In the genomic region with DNA sequence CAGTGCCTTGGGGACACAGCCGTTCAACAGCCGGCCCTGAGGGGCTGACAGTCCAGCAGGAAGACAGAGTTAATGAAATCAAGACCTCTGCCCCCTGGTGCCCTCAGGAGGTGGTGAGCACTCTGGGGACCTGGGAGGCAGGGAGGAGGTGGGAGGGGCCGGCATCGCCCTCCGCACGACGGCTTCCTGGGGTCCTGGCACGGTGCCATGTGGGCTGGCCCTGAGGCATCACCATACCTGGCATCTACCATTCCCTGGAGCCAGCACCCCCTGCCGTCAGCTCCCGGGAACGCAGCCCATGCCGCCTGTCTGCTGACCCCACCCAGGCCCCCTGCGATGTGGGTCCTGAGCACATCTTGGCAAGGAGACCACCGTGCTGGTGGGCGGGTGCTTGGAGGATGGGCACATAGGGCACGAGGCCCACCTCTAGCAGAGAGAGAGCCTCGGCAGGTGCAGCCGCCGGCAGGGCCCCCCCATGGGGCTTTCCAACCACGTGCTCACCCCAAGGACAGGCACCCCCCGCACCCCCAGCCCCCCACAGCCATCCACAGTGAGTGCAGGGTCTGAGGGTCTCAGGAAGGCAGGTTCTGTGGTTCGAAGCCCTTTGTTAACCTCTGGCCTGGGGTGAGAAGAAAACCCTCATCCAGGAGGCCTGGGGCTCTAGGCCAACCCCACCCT, we compare ENCODE assay signal across 1 cellular context.
TF ChIP-seq lines count a peak whose summit lies in the region.

No MANE protein-coding gene starts in this region.

TF ChIP-seq in HepG2, 621 proteins besides CTCF, POLR2A, EP300 and RAD21 (continued from another document and continues in another):
- TF ChIP-seq LRRFIP1 (CRISPR knock-in tag; conservative IDR thresholded peaks at IDR 0.05) (peak; percentile 64; the same call in 1 of the 2 replicates), TAF1 (CRISPR knock-in tag; IDR thresholded peaks at IDR 0.05) (no peak), ZNF333 (CRISPR knock-in tag; IDR thresholded peaks at IDR 0.05; ENCODE audit: borderline replicate concordance) (0 out of 2 replicates have a peak, but pooled peaks have one; percentile 37), PRDM10 (CRISPR knock-in tag; IDR thresholded peaks at IDR 0.05; ENCODE audit: low read depth) (0 out of 2 replicates have a peak, but pooled peaks have one; percentile 3), ZC3H4 (CRISPR knock-in tag; IDR thresholded peaks at IDR 0.05; ENCODE audit: borderline replicate concordance) (0 out of 2 replicates have a peak, but pooled peaks have one; percentile 63), ZNF12 (CRISPR knock-in tag; IDR thresholded peaks at IDR 0.05) (0 out of 2 replicates have a peak, but pooled peaks have one; percentile 18), ZNF747 (CRISPR knock-in tag; IDR thresholded peaks at IDR 0.05; ENCODE audit: borderline replicate concordance) (no peak), ZBTB49 (CRISPR knock-in tag; IDR thresholded peaks at IDR 0.05; ENCODE audit: borderline replicate concordance) (no peak), EEA1 (CRISPR knock-in tag; IDR thresholded peaks at IDR 0.05; ENCODE audit: borderline replicate concordance) (0 out of 2 replicates have a peak, but pooled peaks have one; percentile 69), DZIP1 (CRISPR knock-in tag; IDR thresholded peaks at IDR 0.05) (0 out of 2 replicates have a peak, but pooled peaks have one; percentile 29), ZNF598 (CRISPR knock-in tag; IDR thresholded peaks at IDR 0.05; ENCODE audit: borderline replicate concordance) (no peak), CBX5 (CRISPR knock-in tag; IDR thresholded peaks at IDR 0.05; ENCODE audit: borderline replicate concordance) (peak; percentile 79; the same call in 1 of the 2 replicates), ZNF678 (CRISPR knock-in tag; IDR thresholded peaks at IDR 0.05) (0 out of 2 replicates have a peak, but pooled peaks have one; percentile 11), SAP130 (CRISPR knock-in tag; IDR thresholded peaks at IDR 0.05; ENCODE audit: low read depth) (no peak), ZSCAN9 (CRISPR knock-in tag; IDR thresholded peaks at IDR 0.05; ENCODE audit: borderline replicate concordance) (0 out of 2 replicates have a peak, but pooled peaks have one; percentile 16), ZSCAN25 (CRISPR knock-in tag; IDR thresholded peaks at IDR 0.05) (peak; percentile 95), NBN (conservative IDR thresholded peaks at IDR 0.05) (no peak), HNRNPL (IDR thresholded peaks at IDR 0.05; ENCODE audit: low read depth, low read length) (peak; percentile 89), ZNF263 (CRISPR knock-in tag; IDR thresholded peaks at IDR 0.05) (peak; percentile 79), FOXJ3 (CRISPR knock-in tag; IDR thresholded peaks at IDR 0.05; ENCODE audit: borderline replicate concordance) (no peak), ONECUT2 (CRISPR knock-in tag; IDR thresholded peaks at IDR 0.05) (no peak), ZNF782 (CRISPR knock-in tag; IDR thresholded peaks at IDR 0.05; ENCODE audit: borderline replicate concordance) (0 out of 2 replicates have a peak, but pooled peaks have one; percentile 12), GTF3A (CRISPR knock-in tag; conservative IDR thresholded peaks at IDR 0.05) (0 out of 2 replicates have a peak, but pooled peaks have one; percentile 60), NFYB (CRISPR knock-in tag; IDR thresholded peaks at IDR 0.05) (no peak), HOXD1 (CRISPR knock-in tag; IDR thresholded peaks at IDR 0.05) (0 out of 2 replicates have a peak, but pooled peaks have one; percentile 17), ARID2 (CRISPR knock-in tag; IDR thresholded peaks at IDR 0.05; ENCODE audit: borderline replicate concordance) (no peak), AKAP8 (CRISPR knock-in tag; IDR thresholded peaks at IDR 0.05) (0 out of 2 replicates have a peak, but pooled peaks have one; percentile 8), KLF9 (CRISPR knock-in tag; IDR thresholded peaks at IDR 0.05; ENCODE audit: low read depth) (0 out of 2 replicates have a peak, but pooled peaks have one; percentile 14), ZNF180 (CRISPR knock-in tag; IDR thresholded peaks at IDR 0.05; ENCODE audit: borderline replicate concordance, low read depth) (0 out of 2 replicates have a peak, but pooled peaks have one; percentile 31)
- TF ChIP-seq, protein P1, sequence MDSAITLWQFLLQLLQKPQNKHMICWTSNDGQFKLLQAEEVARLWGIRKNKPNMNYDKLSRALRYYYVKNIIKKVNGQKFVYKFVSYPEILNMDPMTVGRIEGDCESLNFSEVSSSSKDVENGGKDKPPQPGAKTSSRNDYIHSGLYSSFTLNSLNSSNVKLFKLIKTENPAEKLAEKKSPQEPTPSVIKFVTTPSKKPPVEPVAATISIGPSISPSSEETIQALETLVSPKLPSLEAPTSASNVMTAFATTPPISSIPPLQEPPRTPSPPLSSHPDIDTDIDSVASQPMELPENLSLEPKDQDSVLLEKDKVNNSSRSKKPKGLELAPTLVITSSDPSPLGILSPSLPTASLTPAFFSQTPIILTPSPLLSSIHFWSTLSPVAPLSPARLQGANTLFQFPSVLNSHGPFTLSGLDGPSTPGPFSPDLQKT (CRISPR knock-in tag; IDR thresholded peaks at IDR 0.05; ENCODE audit: borderline replicate concordance): no peak
- TF ChIP-seq, protein P2, sequence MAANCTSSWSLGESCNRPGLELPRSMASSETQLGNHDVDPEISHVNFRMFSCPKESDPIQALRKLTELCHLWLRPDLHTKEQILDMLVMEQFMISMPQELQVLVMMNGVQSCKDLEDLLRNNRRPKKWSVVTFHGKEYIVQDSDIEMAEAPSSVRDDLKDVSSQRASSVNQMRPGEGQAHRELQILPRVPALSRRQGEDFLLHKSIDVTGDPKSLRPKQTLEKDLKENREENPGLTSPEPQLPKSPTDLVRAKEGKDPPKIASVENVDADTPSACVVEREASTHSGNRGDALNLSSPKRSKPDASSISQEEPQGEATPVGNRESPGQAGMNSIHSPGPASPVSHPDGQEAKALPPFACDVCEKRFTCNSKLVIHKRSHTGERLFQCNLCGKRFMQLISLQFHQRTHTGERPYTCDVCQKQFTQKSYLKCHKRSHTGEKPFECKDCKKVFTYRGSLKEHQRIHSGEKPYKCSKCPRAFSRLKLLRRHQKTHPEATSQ (CRISPR knock-in tag; IDR thresholded peaks at IDR 0.05; ENCODE audit: borderline replicate concordance): peak; percentile 41
- TF ChIP-seq, protein P3, sequence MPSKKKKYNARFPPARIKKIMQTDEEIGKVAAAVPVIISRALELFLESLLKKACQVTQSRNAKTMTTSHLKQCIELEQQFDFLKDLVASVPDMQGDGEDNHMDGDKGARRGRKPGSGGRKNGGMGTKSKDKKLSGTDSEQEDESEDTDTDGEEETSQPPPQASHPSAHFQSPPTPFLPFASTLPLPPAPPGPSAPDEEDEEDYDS (CRISPR knock-in tag; IDR thresholded peaks at IDR 0.05): 0 out of 2 replicates have a peak, but pooled peaks have one; percentile 5
- TF ChIP-seq, protein P4, sequence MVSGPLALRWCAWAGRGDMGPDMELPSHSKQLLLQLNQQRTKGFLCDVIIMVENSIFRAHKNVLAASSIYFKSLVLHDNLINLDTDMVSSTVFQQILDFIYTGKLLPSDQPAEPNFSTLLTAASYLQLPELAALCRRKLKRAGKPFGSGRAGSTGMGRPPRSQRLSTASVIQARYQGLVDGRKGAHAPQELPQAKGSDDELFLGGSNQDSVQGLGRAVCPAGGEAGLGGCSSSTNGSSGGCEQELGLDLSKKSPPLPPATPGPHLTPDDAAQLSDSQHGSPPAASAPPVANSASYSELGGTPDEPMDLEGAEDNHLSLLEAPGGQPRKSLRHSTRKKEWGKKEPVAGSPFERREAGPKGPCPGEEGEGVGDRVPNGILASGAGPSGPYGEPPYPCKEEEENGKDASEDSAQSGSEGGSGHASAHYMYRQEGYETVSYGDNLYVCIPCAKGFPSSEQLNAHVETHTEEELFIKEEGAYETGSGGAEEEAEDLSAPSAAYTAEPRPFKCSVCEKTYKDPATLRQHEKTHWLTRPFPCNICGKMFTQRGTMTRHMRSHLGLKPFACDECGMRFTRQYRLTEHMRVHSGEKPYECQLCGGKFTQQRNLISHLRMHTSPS (CRISPR knock-in tag; IDR thresholded peaks at IDR 0.05; ENCODE audit: low read depth): peak; percentile 35; the same call in 1 of the 2 replicates
- TF ChIP-seq, protein P5, sequence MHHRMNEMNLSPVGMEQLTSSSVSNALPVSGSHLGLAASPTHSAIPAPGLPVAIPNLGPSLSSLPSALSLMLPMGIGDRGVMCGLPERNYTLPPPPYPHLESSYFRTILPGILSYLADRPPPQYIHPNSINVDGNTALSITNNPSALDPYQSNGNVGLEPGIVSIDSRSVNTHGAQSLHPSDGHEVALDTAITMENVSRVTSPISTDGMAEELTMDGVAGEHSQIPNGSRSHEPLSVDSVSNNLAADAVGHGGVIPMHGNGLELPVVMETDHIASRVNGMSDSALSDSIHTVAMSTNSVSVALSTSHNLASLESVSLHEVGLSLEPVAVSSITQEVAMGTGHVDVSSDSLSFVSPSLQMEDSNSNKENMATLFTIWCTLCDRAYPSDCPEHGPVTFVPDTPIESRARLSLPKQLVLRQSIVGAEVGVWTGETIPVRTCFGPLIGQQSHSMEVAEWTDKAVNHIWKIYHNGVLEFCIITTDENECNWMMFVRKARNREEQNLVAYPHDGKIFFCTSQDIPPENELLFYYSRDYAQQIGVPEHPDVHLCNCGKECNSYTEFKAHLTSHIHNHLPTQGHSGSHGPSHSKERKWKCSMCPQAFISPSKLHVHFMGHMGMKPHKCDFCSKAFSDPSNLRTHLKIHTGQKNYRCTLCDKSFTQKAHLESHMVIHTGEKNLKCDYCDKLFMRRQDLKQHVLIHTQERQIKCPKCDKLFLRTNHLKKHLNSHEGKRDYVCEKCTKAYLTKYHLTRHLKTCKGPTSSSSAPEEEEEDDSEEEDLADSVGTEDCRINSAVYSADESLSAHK (CRISPR knock-in tag; IDR thresholded peaks at IDR 0.05; ENCODE audit: borderline replicate concordance): no peak; the same call in 1 of the 2 replicates
